Comparison of ENCODE assay signal across 1 cellular context in genomic region chr6:26125015-26125690, GRCh38.
TF ChIP-seq lines count a peak whose summit lies in the region.

No MANE protein-coding gene starts in this region.

TF ChIP-seq in HepG2, 621 proteins besides CTCF, POLR2A, EP300 and RAD21 (continued from another document):
- TF ChIP-seq JUNB (CRISPR knock-in tag; IDR thresholded peaks at IDR 0.05; ENCODE audit: borderline replicate concordance) = no peak
- TF ChIP-seq ZBTB20 (CRISPR knock-in tag; IDR thresholded peaks at IDR 0.05; ENCODE audit: borderline replicate concordance, low read depth) = no peak
- TF ChIP-seq HNRNPL (IDR thresholded peaks at IDR 0.05; ENCODE audit: low read depth, low read length) = 0 out of 2 replicates have a peak, but pooled peaks have one; percentile 63
- no peak for TF ChIP-seq PTBP1 (IDR thresholded peaks at IDR 0.05; ENCODE audit: low read depth, low read length, poor library complexity, severe bottlenecking)
- no peak for TF ChIP-seq TMF1 (CRISPR knock-in tag; IDR thresholded peaks at IDR 0.05; ENCODE audit: low read depth)
- TF ChIP-seq THAP8 (CRISPR knock-in tag; IDR thresholded peaks at IDR 0.05; ENCODE audit: borderline replicate concordance) = 0 out of 2 replicates have a peak, but pooled peaks have one; percentile 33
- no peak for TF ChIP-seq PRPF4 (IDR thresholded peaks at IDR 0.05; ENCODE audit: low read depth, low read length, poor library complexity, severe bottlenecking)
- TF ChIP-seq CBX5 (CRISPR knock-in tag; IDR thresholded peaks at IDR 0.05; ENCODE audit: borderline replicate concordance) = no peak
- peak; percentile 17 for TF ChIP-seq POLR2G (IDR thresholded peaks at IDR 0.05; ENCODE audit: low read depth, low read length)
- no peak for TF ChIP-seq CERS6 (CRISPR knock-in tag; IDR thresholded peaks at IDR 0.05)
